ENCODE assay signal across 8 cellular contexts in the genomic region with DNA sequence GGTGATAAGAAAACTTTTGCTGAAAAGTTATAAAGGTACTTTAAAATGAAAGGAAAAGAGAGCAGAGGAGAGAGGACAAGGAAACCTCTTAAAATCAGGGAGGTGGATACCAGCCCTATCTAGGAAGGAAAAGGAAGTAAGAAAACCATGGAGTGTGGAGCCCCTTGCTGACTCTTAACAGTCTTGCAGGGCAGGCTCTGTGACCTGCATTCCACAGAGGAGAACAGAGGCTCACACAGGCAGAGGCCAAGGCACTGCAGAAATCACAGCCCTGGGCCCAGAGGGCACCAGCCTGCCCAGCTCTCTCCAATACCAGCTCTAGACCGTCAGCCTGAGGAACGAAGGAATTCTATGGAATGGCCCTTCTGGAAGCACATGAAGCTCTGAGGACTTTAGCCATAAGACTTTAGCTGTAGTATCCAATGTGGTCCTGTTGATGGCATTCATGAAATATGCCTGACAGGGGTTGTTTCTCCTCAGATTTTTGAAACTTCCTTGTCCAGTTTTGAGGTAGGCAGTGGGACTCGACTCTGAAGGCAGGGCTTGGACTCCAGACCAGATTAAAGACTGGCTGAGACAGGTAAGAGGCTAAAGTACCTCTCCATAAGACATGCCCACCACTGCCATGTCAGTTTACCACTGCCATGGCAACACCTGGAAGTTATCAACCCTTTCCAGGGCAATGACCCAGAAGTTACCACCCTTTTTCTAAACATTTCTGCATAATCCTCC.
DNase-seq lines count a peak whose midpoint lies in the region; ATAC-seq and TF ChIP-seq lines count a peak whose summit lies in the region.

No MANE protein-coding gene starts in this region.

- H3K27me3 Mint-ChIP-seq in osteocyte (ENCODE audit: unreplicated experiment): no peaks in the 10 kb centered on the region

- BruUV-seq in PC-3 (replicated peaks; lab: Mats Ljungman, UMichigan): no TSS peak

- no peaks in the 10 kb centered on the region for H3K79me2 ChIP-seq in PC-3 (ENCODE audit: low read length)

- no peak overlapping the region for H3K27ac ChIP-seq in PC-3 (ENCODE audit: low read length)

- no peaks in the 10 kb centered on the region for H3K9me3 ChIP-seq in PC-3 (ENCODE audit: low read length)

- H3K27me3 ChIP-seq in PC-3 (ENCODE audit: low read length): no peaks in the 10 kb centered on the region

- intact Hi-C loops in PC-3 (cut with micrococcal nuclease): loop anchor here (2.0 kb wide), 1 partner anchor 35 kb away; no protein-coding TSS in a partner anchor

- no peak overlapping the region for H3K9ac ChIP-seq in PC-3 (ENCODE audit: low read length)

- POLR2A ChIA-PET in PC-3 (lab: Charles Lee; ENCODE audit: unreplicated experiment): no interaction called here

- H3K9me2 ChIP-seq in PC-3 (replicated peaks; ENCODE audit: low read length): no peaks in the 10 kb centered on the region

- no peak overlapping the region for H3K4me3 ChIP-seq in PC-3 (ENCODE audit: low read length)

- ATAC-seq in PC-3: peak; percentile 87
- peak; percentile 82 for ATAC-seq in esophagus mucosa
- no peak for ATAC-seq in HG03095 (IDR thresholded peaks at IDR 0.05; ENCODE audit: unreplicated experiment)
- ATAC-seq in HG02981 (IDR thresholded peaks at IDR 0.05; ENCODE audit: unreplicated experiment): no peak

- no peaks in the 10 kb centered on the region for H4K20me1 ChIP-seq in PC-3 (ENCODE audit: low read length)

- H3K4me1 Mint-ChIP-seq in osteocyte (ENCODE audit: unreplicated experiment): peaks cover 20% of the 10 kb centered on the region

- DNase-seq in G401 (ENCODE audit: low spot score): peak; percentile 19
- DNase-seq in PC-3: peak; percentile 68
- DNase-seq in osteocyte (ENCODE audit: extremely low spot score, unreplicated experiment): peak; percentile 80
- no peak for DNase-seq in NCI-H748 (lab: John Stamatoyannopoulos, UW; ENCODE audit: unreplicated experiment)
- no peak for DNase-seq in NCI-H510A treated with DMSO at 0.1 percent for 48 hours (lab: John Stamatoyannopoulos, UW)

- H3K36me3 ChIP-seq in PC-3 (ENCODE audit: low read depth, low read length): no peaks in the 10 kb centered on the region

- H3F3A ChIP-seq in PC-3 (ENCODE audit: low read length, unreplicated experiment): no peaks in the 10 kb centered on the region

- H2AFZ ChIP-seq in PC-3 (ENCODE audit: low read length): no peak overlapping the region

- in situ Hi-C loops in G401 (cut with HindIII; ENCODE audit: low sequenced_read_pairs): no loop called here

- H3K9me3 Mint-ChIP-seq in osteocyte (ENCODE audit: unreplicated experiment): no peaks in the 10 kb centered on the region

- CTCF ChIA-PET in PC-3 (lab: Charles Lee): interaction anchor here (0.5 to 0.6 kb wide), 2 partner anchors 9 to 43 kb away, joined by 3 to 4 read pairs; no protein-coding TSS in a partner anchor

- H3K4me3 Mint-ChIP-seq in osteocyte (ENCODE audit: unreplicated experiment): no peak overlapping the region

- no peaks in the 10 kb centered on the region for H3K36me3 Mint-ChIP-seq in osteocyte (ENCODE audit: unreplicated experiment)

- peak overlapping the region; percentile 33 for H3K27ac Mint-ChIP-seq in osteocyte (ENCODE audit: unreplicated experiment)

- H3K4me1 ChIP-seq in PC-3 (ENCODE audit: insufficient read depth, low read length): peaks cover 12% of the 10 kb centered on the region

- no peak overlapping the region for H3K4me2 ChIP-seq in PC-3 (ENCODE audit: low read length)

- TF ChIP-seq CTCF in PC-3 (conservative IDR thresholded peaks at IDR 0.05; ENCODE audit: low read depth, low read length) (peak; percentile 68), osteocyte (IDR thresholded peaks at IDR 0.05) (peak; percentile 79)

Comparison
In these comparisons a context has a peak if more than half of its experiments do, and no peak if none do; other contexts are left out.
1. DNase-seq: peak in G401 (single experiment), PC-3 (single experiment) and osteocyte (single experiment); none in NCI-H748 (single experiment) and NCI-H510A treated with DMSO at 0.1 percent for 48 hours (single experiment).
2. ATAC-seq: peak in PC-3 (single experiment) and esophagus mucosa (single experiment); none in HG03095 (single experiment) and HG02981 (single experiment).